In genomic region chrX:41405551-41405950, GRCh38 we compare ENCODE assay signal across 35 cellular contexts. TPM values are rescaled to one million over a fixed set of nuclear protein-coding genes. Genes with fewer than 3 reads are reported as not detected.
"Had no signal": no experiment of that assay in that cellular context is flagged by ENCODE, and none has a peak within 500 bp of the region (broad histone marks: within the 10 kb centered on the region; RNA-seq: fewer than 3 reads in every experiment).

No MANE protein-coding gene starts in this region.

- DNase-seq: activated CD4-positive, alpha-beta memory T cell treated with anti-CD3 and anti-CD28 coated beads for 36 hours; activated CD4-positive, alpha-beta T cell treated with anti-CD3 and anti-CD28 coated beads for 36 hours; activated CD4-positive, alpha-beta T cell treated with anti-CD3 and anti-CD28 coated beads, Interleukin-2, amount 10 ng/mL, durations not matched to agents 24 days and 14 days; activated CD4-positive, CD25-positive, alpha-beta regulatory T cell; activated CD4-positive, CD25-positive, alpha-beta regulatory T cell treated with anti-CD3 and anti-CD28 coated beads, Interleukin-2, amount 50 U/mL, for 72 hours; activated CD8-positive, alpha-beta memory T cell treated with anti-CD3 and anti-CD28 coated beads, Interleukin-2, amount 10 ng/mL, durations not matched to agents 7 days and 5 days; activated CD8-positive, alpha-beta memory T cell treated with anti-CD3 and anti-CD28 coated beads, Interleukin-2, amount 50 U/mL, for 4 hours; activated CD8-positive, alpha-beta T cell treated with anti-CD3 and anti-CD28 coated beads, Interleukin-2, amount 10 ng/mL, durations not matched to agents 7 days and 5 days; activated effector memory CD4-positive, alpha-beta T cell treated with anti-CD3 and anti-CD28 coated beads, Interleukin-2, amount 50 U/mL, for 16 hours; activated naive CD4-positive, alpha-beta T cell treated with anti-CD3 and anti-CD28 coated beads for 36 hours; activated naive CD8-positive, alpha-beta T cell treated with anti-CD3 and anti-CD28 coated beads for 36 hours; activated naive CD8-positive, alpha-beta T cell treated with anti-CD3 and anti-CD28 coated beads, Interleukin-2, amount 50 U/mL, for 24 hours; activated T-cell treated with anti-CD3 and anti-CD28 coated beads, Interleukin-2, amount 50 U/mL, for 1 hour; activated T-cell treated with anti-CD3 and anti-CD28 coated beads, Interleukin-2, amount 50 U/mL, for 48 hours; adrenal gland; amygdala; aorta; body of pancreas; caudate nucleus; cortex of kidney; effector CD4-positive, alpha-beta T cell; effector memory CD8-positive, alpha-beta T cell; erythroblast; gastrocnemius medialis; glutamatergic neuron; T-helper 2 cell had no signal

- H3K4me3 ChIP-seq: adrenal gland, body of pancreas, esophagus muscularis mucosa, gastrocnemius medialis had no signal

- H3K9me3 ChIP-seq: adrenal gland, body of pancreas, esophagus muscularis mucosa, gastrocnemius medialis had no signal

- ATAC-seq: activated CD4-positive, alpha-beta T cell treated with anti-CD3 and anti-CD28 coated beads for 36 hours; activated CD8-positive, alpha-beta memory T cell treated with anti-CD3 and anti-CD28 coated beads, Interleukin-2, amount 10 ng/mL, durations not matched to agents 7 days and 5 days; activated CD8-positive, alpha-beta T cell treated with anti-CD3 and anti-CD28 coated beads, Interleukin-2, amount 10 ng/mL, durations not matched to agents 7 days and 5 days; activated naive CD8-positive, alpha-beta T cell treated with anti-CD3 and anti-CD28 coated beads, Interleukin-2, amount 50 U/mL, for 24 hours; body of pancreas; effector memory CD8-positive, alpha-beta T cell; gastrocnemius medialis had no signal

- H3K4me1 Mint-ChIP-seq: activated CD4-positive, alpha-beta T cell treated with anti-CD3 and anti-CD28 coated beads for 36 hours; activated CD4-positive, alpha-beta T cell treated with anti-CD3 and anti-CD28 coated beads, Interleukin-2, amount 10 ng/mL, durations not matched to agents 24 days and 14 days; activated CD8-positive, alpha-beta memory T cell treated with anti-CD3 and anti-CD28 coated beads, Interleukin-2, amount 10 ng/mL, durations not matched to agents 7 days and 5 days; activated naive CD4-positive, alpha-beta T cell treated with anti-CD3 and anti-CD28 coated beads, Interleukin-2, amount 50 U/mL, for 24 hours; activated naive CD8-positive, alpha-beta T cell treated with anti-CD3 and anti-CD28 coated beads for 36 hours; activated naive CD8-positive, alpha-beta T cell treated with anti-CD3 and anti-CD28 coated beads, Interleukin-2, amount 50 U/mL, for 24 hours had no signal

- H3K4me3 Mint-ChIP-seq: activated CD4-positive, alpha-beta memory T cell treated with anti-CD3 and anti-CD28 coated beads for 36 hours; activated CD4-positive, alpha-beta T cell treated with anti-CD3 and anti-CD28 coated beads for 36 hours; activated CD4-positive, alpha-beta T cell treated with anti-CD3 and anti-CD28 coated beads, Interleukin-2, amount 10 ng/mL, durations not matched to agents 24 days and 14 days; activated CD8-positive, alpha-beta memory T cell treated with anti-CD3 and anti-CD28 coated beads, Interleukin-2, amount 10 ng/mL, durations not matched to agents 7 days and 5 days; activated CD8-positive, alpha-beta T cell treated with anti-CD3 and anti-CD28 coated beads, Interleukin-2, amount 10 ng/mL, durations not matched to agents 7 days and 5 days; activated naive CD4-positive, alpha-beta T cell treated with anti-CD3 and anti-CD28 coated beads for 36 hours; activated naive CD4-positive, alpha-beta T cell treated with anti-CD3 and anti-CD28 coated beads, Interleukin-2, amount 50 U/mL, for 24 hours; activated naive CD8-positive, alpha-beta T cell treated with anti-CD3 and anti-CD28 coated beads for 36 hours; activated naive CD8-positive, alpha-beta T cell treated with anti-CD3 and anti-CD28 coated beads, Interleukin-2, amount 50 U/mL, for 24 hours; activated T-helper 1 cell treated with anti-CD3 and anti-CD28 coated beads, Interleukin-12 subunit alpha, Interleukin-12 subunit beta, Interleukin-2, Interleukin-4 antibody, amounts not matched to agents 30 ng/mL and 10 ng/mL and 1 ng/mL, durations not matched to agents 14 hours and 24 hours and 36 hours; effector memory CD8-positive, alpha-beta T cell had no signal

- H3K36me3 Mint-ChIP-seq: activated CD4-positive, alpha-beta memory T cell treated with anti-CD3 and anti-CD28 coated beads for 36 hours; activated CD8-positive, alpha-beta memory T cell treated with anti-CD3 and anti-CD28 coated beads, Interleukin-2, amount 10 ng/mL, durations not matched to agents 7 days and 5 days; activated naive CD4-positive, alpha-beta T cell treated with anti-CD3 and anti-CD28 coated beads, Interleukin-2, amount 50 U/mL, for 24 hours had no signal

- H3K27ac Mint-ChIP-seq: activated CD4-positive, alpha-beta memory T cell treated with anti-CD3 and anti-CD28 coated beads for 36 hours; activated CD4-positive, alpha-beta T cell treated with anti-CD3 and anti-CD28 coated beads for 36 hours; activated CD4-positive, alpha-beta T cell treated with anti-CD3 and anti-CD28 coated beads, Interleukin-2, amount 10 ng/mL, durations not matched to agents 24 days and 14 days; activated CD8-positive, alpha-beta memory T cell treated with anti-CD3 and anti-CD28 coated beads, Interleukin-2, amount 10 ng/mL, durations not matched to agents 7 days and 5 days; activated CD8-positive, alpha-beta T cell treated with anti-CD3 and anti-CD28 coated beads, Interleukin-2, amount 10 ng/mL, durations not matched to agents 7 days and 5 days; activated naive CD4-positive, alpha-beta T cell treated with anti-CD3 and anti-CD28 coated beads for 36 hours; activated naive CD4-positive, alpha-beta T cell treated with anti-CD3 and anti-CD28 coated beads, Interleukin-2, amount 50 U/mL, for 24 hours; activated naive CD8-positive, alpha-beta T cell treated with anti-CD3 and anti-CD28 coated beads for 36 hours; activated naive CD8-positive, alpha-beta T cell treated with anti-CD3 and anti-CD28 coated beads, Interleukin-2, amount 50 U/mL, for 24 hours; activated T-helper 1 cell treated with anti-CD3 and anti-CD28 coated beads, Interleukin-12 subunit alpha, Interleukin-12 subunit beta, Interleukin-2, Interleukin-4 antibody, amounts not matched to agents 30 ng/mL and 10 ng/mL and 1 ng/mL, durations not matched to agents 14 hours and 24 hours and 36 hours; activated T-helper 2 cell treated with anti-CD3 and anti-CD28 coated beads, Interferon-gamma antibody, Interleukin-2, Interleukin-4, amounts not matched to agents 10 μg/mL and 5 μg/mL and 100 μg/mL, durations not matched to agents 14 hours and 24 hours and 36 hours; effector memory CD8-positive, alpha-beta T cell had no signal

- H3K27me3 Mint-ChIP-seq: activated CD4-positive, alpha-beta memory T cell treated with anti-CD3 and anti-CD28 coated beads for 36 hours; activated CD4-positive, alpha-beta T cell treated with anti-CD3 and anti-CD28 coated beads for 36 hours; activated CD4-positive, alpha-beta T cell treated with anti-CD3 and anti-CD28 coated beads, Interleukin-2, amount 10 ng/mL, durations not matched to agents 24 days and 14 days; activated CD8-positive, alpha-beta memory T cell treated with anti-CD3 and anti-CD28 coated beads, Interleukin-2, amount 10 ng/mL, durations not matched to agents 7 days and 5 days; activated naive CD4-positive, alpha-beta T cell treated with anti-CD3 and anti-CD28 coated beads, Interleukin-2, amount 50 U/mL, for 24 hours; activated naive CD8-positive, alpha-beta T cell treated with anti-CD3 and anti-CD28 coated beads for 36 hours; activated naive CD8-positive, alpha-beta T cell treated with anti-CD3 and anti-CD28 coated beads, Interleukin-2, amount 50 U/mL, for 24 hours; effector memory CD8-positive, alpha-beta T cell had no signal

- H3K9me3 Mint-ChIP-seq: activated CD4-positive, alpha-beta memory T cell treated with anti-CD3 and anti-CD28 coated beads for 36 hours; activated CD4-positive, alpha-beta T cell treated with anti-CD3 and anti-CD28 coated beads, Interleukin-2, amount 10 ng/mL, durations not matched to agents 24 days and 14 days; activated naive CD4-positive, alpha-beta T cell treated with anti-CD3 and anti-CD28 coated beads for 36 hours; activated naive CD4-positive, alpha-beta T cell treated with anti-CD3 and anti-CD28 coated beads, Interleukin-2, amount 50 U/mL, for 24 hours; activated naive CD8-positive, alpha-beta T cell treated with anti-CD3 and anti-CD28 coated beads for 36 hours; activated naive CD8-positive, alpha-beta T cell treated with anti-CD3 and anti-CD28 coated beads, Interleukin-2, amount 50 U/mL, for 24 hours; activated T-helper 1 cell treated with anti-CD3 and anti-CD28 coated beads, Interleukin-12 subunit alpha, Interleukin-12 subunit beta, Interleukin-2, Interleukin-4 antibody, amounts not matched to agents 30 ng/mL and 10 ng/mL and 1 ng/mL, durations not matched to agents 14 hours and 24 hours and 36 hours; activated T-helper 2 cell treated with anti-CD3 and anti-CD28 coated beads, Interferon-gamma antibody, Interleukin-2, Interleukin-4, amounts not matched to agents 10 μg/mL and 5 μg/mL and 100 μg/mL, durations not matched to agents 14 hours and 24 hours and 36 hours; effector memory CD8-positive, alpha-beta T cell had no signal

RNA-seq across cellular contexts. Expression of gene NYX, which starts 41.6 kb away (rescaled TPM):
- total RNA-seq: activated CD4-positive, alpha-beta memory T cell treated with anti-CD3 and anti-CD28 coated beads for 36 hours; activated CD4-positive, alpha-beta T cell treated with anti-CD3 and anti-CD28 coated beads for 36 hours; activated CD4-positive, alpha-beta T cell treated with anti-CD3 and anti-CD28 coated beads, Interleukin-2, amount 10 ng/mL, durations not matched to agents 24 days and 14 days; activated CD8-positive, alpha-beta memory T cell treated with anti-CD3 and anti-CD28 coated beads for 36 hours; activated CD8-positive, alpha-beta memory T cell treated with anti-CD3 and anti-CD28 coated beads, Interleukin-2, amount 10 ng/mL, durations not matched to agents 7 days and 5 days; activated CD8-positive, alpha-beta T cell treated with anti-CD3 and anti-CD28 coated beads, Interleukin-2, amount 10 ng/mL, durations not matched to agents 7 days and 5 days; activated naive CD4-positive, alpha-beta T cell treated with anti-CD3 and anti-CD28 coated beads for 36 hours; activated naive CD8-positive, alpha-beta T cell treated with anti-CD3 and anti-CD28 coated beads for 36 hours; activated T-helper 1 cell treated with anti-CD3 and anti-CD28 coated beads, Interleukin-12 subunit alpha, Interleukin-12 subunit beta, Interleukin-2, Interleukin-4 antibody, amounts not matched to agents 30 ng/mL and 10 ng/mL and 1 ng/mL, durations not matched to agents 14 hours and 24 hours and 36 hours; activated T-helper 2 cell treated with anti-CD3 and anti-CD28 coated beads, Interferon-gamma antibody, Interleukin-2, Interleukin-4, amounts not matched to agents 10 μg/mL and 5 μg/mL and 100 μg/mL, durations not matched to agents 14 hours and 24 hours and 36 hours; adrenal gland; aorta; body of pancreas; chondrocyte; dermis blood vessel endothelial cell; esophagus muscularis mucosa; foreskin keratinocyte; T-helper 1 cell treated with Interleukin-12 subunit alpha and Interleukin-12 subunit beta and Interleukin-4 antibody, amounts not matched to agents 30 ng/mL and 1 ng/mL, for 36 hours had no signal
